Comparison of ENCODE assay signal across 9 cellular contexts in the genomic region with DNA sequence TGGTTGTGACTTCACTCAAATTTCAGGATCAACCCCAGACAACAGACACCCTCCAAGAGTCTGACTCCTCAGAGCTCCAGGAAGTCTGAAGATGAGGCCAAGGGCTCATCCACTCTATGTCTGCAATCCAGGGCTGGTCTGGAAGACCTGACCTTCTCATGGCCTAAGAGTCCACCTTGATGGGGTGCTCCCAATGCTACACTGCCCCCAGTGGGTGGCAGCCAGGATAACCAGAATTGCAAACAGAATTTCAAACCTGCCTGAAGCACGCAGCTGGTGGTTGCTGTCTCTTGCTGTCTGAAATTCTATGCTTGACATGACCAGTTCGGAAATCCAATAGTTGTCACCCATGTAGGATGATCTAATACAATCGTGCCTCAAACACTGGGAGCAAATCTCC.
DNase-seq lines count a peak whose midpoint lies in the region; TF ChIP-seq lines count a peak whose summit lies in the region.
"Had no signal": no experiment of that assay in that cellular context is flagged by ENCODE, and none has a peak within 500 bp of the region (broad histone marks: within the 10 kb centered on the region; RNA-seq: fewer than 3 reads in every experiment).

No MANE protein-coding gene starts in this region.

- no peaks in the 10 kb centered on the region for H3K27me3 ChIP-seq in BLaER1
- no peaks in the 10 kb centered on the region for H3K27me3 ChIP-seq in WERI-Rb-1 (ENCODE audit: insufficient read depth, low read depth, severe bottlenecking)
- no peaks in the 10 kb centered on the region for H3K27me3 ChIP-seq in hepatocyte

- H3K4me2 ChIP-seq in BLaER1 (peak overlapping the region; percentile 56; the same call in 1 of the 2 replicates), hepatocyte (no peak overlapping the region)

- H2AFZ ChIP-seq in hepatocyte = no peak overlapping the region
- H2AFZ ChIP-seq: parathyroid adenoma had no signal

- H3K79me2 ChIP-seq in hepatocyte = no peaks in the 10 kb centered on the region
- H3K79me2 ChIP-seq: parathyroid adenoma had no signal

- H3K36me3 ChIP-seq in BLaER1 (peaks cover 100% of the 10 kb centered on the region), WERI-Rb-1 (peaks cover 15% of the 10 kb centered on the region), hepatocyte (replicated peaks; ENCODE audit: insufficient read depth, low read depth) (no peaks in the 10 kb centered on the region)

- TF ChIP-seq CTCF in GM12875 (IDR thresholded peaks at IDR 0.05; ENCODE audit: borderline replicate concordance, insufficient read depth, low read depth, low read length) (peak; percentile 40; the same call in 1 of the 2 replicates), WERI-Rb-1 (IDR thresholded peaks at IDR 0.05; ENCODE audit: low read depth, low read length) (peak; percentile 63), hepatocyte (IDR thresholded peaks at IDR 0.05; ENCODE audit: poor library complexity) (peak; percentile 47)

- H3K4me1 ChIP-seq in BLaER1 = peaks cover 41% of the 10 kb centered on the region
- H3K4me1 ChIP-seq in hepatocyte (ENCODE audit: insufficient read depth) = no peaks in the 10 kb centered on the region
- H3K4me1 ChIP-seq: parathyroid adenoma had no signal

- H3K9ac ChIP-seq in BLaER1 = no peak overlapping the region
- H3K9ac ChIP-seq: parathyroid adenoma had no signal

- no peak overlapping the region for H3K4me3 ChIP-seq in BLaER1
- no peak overlapping the region for H3K4me3 ChIP-seq in GM12875 (ENCODE audit: low read depth, low read length)
- no peak overlapping the region for H3K4me3 ChIP-seq in WERI-Rb-1 (ENCODE audit: low read depth, low read length)
- no peak overlapping the region for H3K4me3 ChIP-seq in hepatocyte

- WGBS in hepatocyte (ENCODE audit: low lambda C conversion rate, missing lambda C conversion rate) = 92% methylated on average over 3 of the region's 3 CpGs

- H3K27ac ChIP-seq in BLaER1 (no peak overlapping the region), WERI-Rb-1 (no peak overlapping the region), hepatocyte (no peak overlapping the region)
- H3K27ac ChIP-seq: parathyroid adenoma had no signal

- peak; percentile 26 for DNase-seq in WERI-Rb-1
- peak; percentile 42 for DNase-seq in hepatocyte (ENCODE audit: low spot score)
- no peak for DNase-seq in activated CD8-positive, alpha-beta memory T cell treated with anti-CD3 and anti-CD28 coated beads, Interleukin-2, amount 50 U/mL, for 4 hours
- no peak for DNase-seq in cortex of kidney (lab: John Stamatoyannopoulos, UW)
- DNase-seq in activated gamma-delta T cell (lab: John Stamatoyannopoulos, UW) = no peak
- DNase-seq in MV-4-11 (lab: John Stamatoyannopoulos, UW) = no peak

- H4K20me1 ChIP-seq in BLaER1 = peaks cover 54% of the 10 kb centered on the region
- H4K20me1 ChIP-seq in hepatocyte (ENCODE audit: insufficient read depth, poor library complexity, severe bottlenecking) = no peaks in the 10 kb centered on the region

- no peaks in the 10 kb centered on the region for H3K9me3 ChIP-seq in BLaER1
- no peaks in the 10 kb centered on the region for H3K9me3 ChIP-seq in WERI-Rb-1 (ENCODE audit: severe bottlenecking)
- H3K9me3 ChIP-seq in hepatocyte (ENCODE audit: low read depth) = no peaks in the 10 kb centered on the region

- no peaks in the 10 kb centered on the region for H3K9me2 ChIP-seq in hepatocyte (replicated peaks; ENCODE audit: insufficient read depth)

Comparison
In these comparisons a context has a peak if more than half of its experiments do, and no peak if none do; other contexts are left out.
1. DNase-seq: peak in WERI-Rb-1 (single experiment) and hepatocyte (single experiment); none in activated CD8-positive, alpha-beta memory T cell treated with anti-CD3 and anti-CD28 coated beads, Interleukin-2, amount 50 U/mL, for 4 hours (single experiment), cortex of kidney (single experiment), activated gamma-delta T cell (single experiment) and MV-4-11 (single experiment).
2. Peak in every context shown above with its lines, with median percentiles within 50 percentile points of each other: CTCF ChIP-seq.